In the genomic region with DNA sequence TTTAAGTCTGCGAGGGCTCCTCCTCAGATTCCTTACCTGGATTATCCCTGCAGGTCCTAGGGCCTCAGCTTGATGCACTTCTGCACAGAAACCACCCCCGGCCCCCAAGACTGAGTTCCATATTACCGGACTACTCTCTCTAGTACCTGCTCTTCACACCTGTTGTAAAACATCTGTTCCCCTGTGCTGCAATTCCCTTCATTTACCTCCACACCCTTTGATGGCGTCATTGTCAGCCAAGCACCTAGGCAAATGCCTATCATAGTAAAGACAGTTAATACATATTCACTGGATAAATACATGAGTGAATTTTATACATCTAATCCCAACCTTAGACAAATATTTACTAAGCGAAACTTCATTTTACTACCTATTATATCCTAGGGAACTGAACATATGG, we compare ENCODE assay signal across 15 cellular contexts.
"Had no signal": no experiment of that assay in that cellular context is flagged by ENCODE, and none has a peak within 500 bp of the region (broad histone marks: within the 10 kb centered on the region; RNA-seq: fewer than 3 reads in every experiment).

No MANE protein-coding gene starts in this region.

- H3K27me3 ChIP-seq: dorsolateral prefrontal cortex, heart left ventricle, tibial artery had no signal

- H3K4me3 Mint-ChIP-seq: natural killer cell; neural crest cell; stimulated activated memory B cell treated with anti-CD40 and anti-IgM and Interleukin-4, amounts not matched to agents 10 μg/mL and 1 μg/mL and 100 μg/mL, for 72 hours; stimulated activated naive CD8-positive, alpha-beta T cell treated with anti-CD3 and anti-CD28 coated beads, Interleukin-15, Interleukin-2, amounts not matched to agents 100 ng/mL and 50 ng/mL, for 24 hours had no signal

- H3K4me1 Mint-ChIP-seq: stimulated activated memory B cell treated with anti-CD40 and anti-IgM and Interleukin-4, amounts not matched to agents 10 μg/mL and 1 μg/mL and 100 μg/mL, for 72 hours had no signal

- H3K27ac Mint-ChIP-seq: natural killer cell; stimulated activated memory B cell treated with anti-CD40 and anti-IgM and Interleukin-4, amounts not matched to agents 10 μg/mL and 1 μg/mL and 100 μg/mL, for 72 hours; stimulated activated naive CD8-positive, alpha-beta T cell treated with anti-CD3 and anti-CD28 coated beads, Interleukin-15, Interleukin-2, amounts not matched to agents 100 ng/mL and 50 ng/mL, for 24 hours had no signal

- H3K36me3 Mint-ChIP-seq: natural killer cell; stimulated activated memory B cell treated with anti-CD40 and anti-IgM and Interleukin-4, amounts not matched to agents 10 μg/mL and 1 μg/mL and 100 μg/mL, for 72 hours had no signal

- H3K4me3 ChIP-seq: dorsolateral prefrontal cortex, heart left ventricle, tibial artery had no signal

- H3K4me1 ChIP-seq: tibial artery had no signal

- DNase-seq: cortex of kidney; dorsolateral prefrontal cortex; effector CD8-positive, alpha-beta T cell; heart left ventricle; hippocampal formation; mesendoderm; natural killer cell; right cardiac atrium; stimulated activated CD4-positive, alpha-beta T cell treated with anti-CD3 and anti-CD28 coated beads, Interleukin-15, amount 100 ng/mL, for 24 hours; stimulated activated CD4-positive, alpha-beta T cell treated with anti-CD3 and anti-CD28 coated beads, Interleukin-1b, Interleukin-23, amount 100 ng/mL, for 48 hours; stimulated activated CD4-positive, alpha-beta T cell treated with anti-CD3 and anti-CD28 coated beads, Interleukin-4, amount 100 ng/mL, for 24 hours; tibial artery had no signal

- H3K27me3 Mint-ChIP-seq: stimulated activated memory B cell treated with anti-CD40 and anti-IgM and Interleukin-4, amounts not matched to agents 10 μg/mL and 1 μg/mL and 100 μg/mL, for 72 hours; stimulated activated naive CD8-positive, alpha-beta T cell treated with anti-CD3 and anti-CD28 coated beads, Interleukin-15, Interleukin-2, amounts not matched to agents 100 ng/mL and 50 ng/mL, for 24 hours had no signal

- ATAC-seq: heart left ventricle; natural killer cell; stimulated activated memory B cell treated with anti-CD40 and anti-IgM and Interleukin-4, amounts not matched to agents 10 μg/mL and 1 μg/mL and 100 μg/mL, for 72 hours had no signal

- H3K36me3 ChIP-seq: heart left ventricle, tibial artery had no signal

- H3K27ac ChIP-seq: heart left ventricle, tibial artery had no signal

- H3K9me3 ChIP-seq: tibial artery had no signal
